In the genomic region with DNA sequence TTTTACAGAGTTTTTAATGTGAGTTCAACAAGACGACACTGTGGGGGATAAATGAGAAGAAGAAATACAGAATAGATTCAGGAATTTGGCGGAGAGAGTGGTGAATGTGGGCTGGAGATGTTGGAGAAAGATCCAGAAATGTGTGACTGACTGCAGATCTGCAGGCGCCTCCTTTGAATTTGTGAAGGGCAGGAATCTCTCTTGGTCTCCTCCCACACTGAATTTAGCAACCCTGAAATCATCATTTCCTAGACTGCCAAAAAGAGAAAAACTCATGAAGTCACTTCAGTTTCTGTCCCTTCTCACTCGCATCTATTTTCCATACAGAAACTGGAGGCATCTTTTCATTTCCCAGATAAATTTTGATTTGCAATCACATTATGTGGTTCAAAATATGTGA, we compare ENCODE assay signal across 25 cellular contexts.
DNase-seq lines count a peak whose midpoint lies in the region; ATAC-seq and TF ChIP-seq lines count a peak whose summit lies in the region.
"Had no signal": no experiment of that assay in that cellular context is flagged by ENCODE, and none has a peak within 500 bp of the region (broad histone marks: within the 10 kb centered on the region; RNA-seq: fewer than 3 reads in every experiment).

No MANE protein-coding gene starts in this region.

- peak; percentile 74 for ATAC-seq in aorta (ENCODE audit: low FRiP score)
- ATAC-seq in left colon = no peak
- ATAC-seq in HG03442 (IDR thresholded peaks at IDR 0.05; ENCODE audit: unreplicated experiment) = no peak
- ATAC-seq: activated CD8-positive, alpha-beta memory T cell treated with anti-CD3 and anti-CD28 coated beads, Interleukin-2, amount 10 ng/mL, durations not matched to agents 7 days and 5 days; GM12878; left lobe of liver had no signal

- H3K9me3 ChIP-seq in adipocyte (ENCODE audit: control insufficient read depth, low read length) = no peaks in the 10 kb centered on the region
- H3K9me3 ChIP-seq in aorta (ENCODE audit: control insufficient read depth, low read length) = no peaks in the 10 kb centered on the region
- H3K9me3 ChIP-seq: BE2C, heart left ventricle, prostate gland, testis had no signal

- intact Hi-C loops in aorta (cut with DNase I) = no loop called here
- intact Hi-C loops in left colon (cut with DNase I, micrococcal nuclease) = no loop called here

- no peaks in the 10 kb centered on the region for H3K9me3 Mint-ChIP-seq in mesothelial cell of epicardium
- H3K9me3 Mint-ChIP-seq: activated naive CD8-positive, alpha-beta T cell treated with anti-CD3 and anti-CD28 coated beads for 36 hours; brain had no signal

- DNase-seq in LHCN-M2 (ENCODE audit: low read depth) (peak; percentile 34), adipocyte (ENCODE audit: low read depth) (no peak), mesothelial cell of epicardium (ENCODE audit: low spot score in 2 of 2, unreplicated experiment in 2 of 2) (no peak), aorta (no peak), left colon (no peak)
- no peak for DNase-seq in activated CD4-positive, alpha-beta T cell treated with anti-CD3 and anti-CD28 coated beads, Interleukin-2, amount 50 U/mL, for 1 hour
- DNase-seq: activated CD4-positive, alpha-beta T cell treated with anti-CD3 and anti-CD28 coated beads for 4 hours; activated CD8-positive, alpha-beta memory T cell treated with anti-CD3 and anti-CD28 coated beads, Interleukin-2, amount 10 ng/mL, durations not matched to agents 7 days and 5 days; activated naive CD8-positive, alpha-beta T cell treated with anti-CD3 and anti-CD28 coated beads for 36 hours; BE2C; DMS79; heart left ventricle; KG1; MV-4-11; NCI-H187; NCI-H748 treated with DMSO at 0.1 percent for 48 hours; PC-9; stimulated activated CD4-positive, alpha-beta T cell treated with anti-CD3 and anti-CD28 coated beads, Interleukin-1b, Interleukin-23, amount 100 ng/mL, for 48 hours; T-helper 1 cell; testis had no signal

- peak overlapping the region; percentile 44 for H3K9ac ChIP-seq in adipocyte (ENCODE audit: low read length)

- H3K4me3 ChIP-seq in adipocyte (ENCODE audit: low read length) = peak overlapping the region; percentile 76
- H3K4me3 ChIP-seq in aorta (ENCODE audit: low read length in 2 of 2) = no peak overlapping the region
- H3K4me3 ChIP-seq: GM12878, PC-9, prostate gland, testis had no signal

- no peaks in the 10 kb centered on the region for H3K27me3 ChIP-seq in adipocyte (replicated peaks; ENCODE audit: control insufficient read depth, insufficient read depth, low read length)
- H3K27me3 ChIP-seq in aorta (ENCODE audit: control insufficient read depth in 1 of 2, insufficient read depth in 2 of 2, low read length in 1 of 2) = no peaks in the 10 kb centered on the region
- H3K27me3 ChIP-seq: BE2C, heart left ventricle, testis had no signal

- H3K36me3 ChIP-seq in adipocyte (ENCODE audit: control insufficient read depth, insufficient read depth, low read length, severe bottlenecking) (no peaks in the 10 kb centered on the region), aorta (ENCODE audit: control insufficient read depth in 1 of 2, insufficient read depth in 2 of 2, low read length in 1 of 2) (no peaks in the 10 kb centered on the region)
- H3K36me3 ChIP-seq: BE2C, heart left ventricle, prostate gland had no signal

- no peaks in the 10 kb centered on the region for H3K36me3 Mint-ChIP-seq in mesothelial cell of epicardium
- H3K36me3 Mint-ChIP-seq: activated CD8-positive, alpha-beta memory T cell treated with anti-CD3 and anti-CD28 coated beads, Interleukin-2, amount 10 ng/mL, durations not matched to agents 7 days and 5 days; activated naive CD8-positive, alpha-beta T cell treated with anti-CD3 and anti-CD28 coated beads for 36 hours; brain had no signal

- no peak for TF ChIP-seq CTCF in mesothelial cell of epicardium (IDR thresholded peaks at IDR 0.05; ENCODE audit: unreplicated experiment)

- WGBS in aorta, 2 donors = 38 to 52% methylated on average over 4 of the region's 4 CpGs

- peak overlapping the region; percentile 82 for H3K27ac Mint-ChIP-seq in mesothelial cell of epicardium
- H3K27ac Mint-ChIP-seq: activated CD8-positive, alpha-beta memory T cell treated with anti-CD3 and anti-CD28 coated beads, Interleukin-2, amount 10 ng/mL, durations not matched to agents 7 days and 5 days; activated naive CD8-positive, alpha-beta T cell treated with anti-CD3 and anti-CD28 coated beads for 36 hours had no signal

- peaks cover 31% of the 10 kb centered on the region for H3K4me1 Mint-ChIP-seq in mesothelial cell of epicardium
- H3K4me1 Mint-ChIP-seq: activated CD8-positive, alpha-beta memory T cell treated with anti-CD3 and anti-CD28 coated beads, Interleukin-2, amount 10 ng/mL, durations not matched to agents 7 days and 5 days; brain had no signal

- no peak overlapping the region for H3K27ac ChIP-seq in aorta (ENCODE audit: low read depth in 1 of 2, low read length in 2 of 2)
- H3K27ac ChIP-seq: heart left ventricle, PC-9, prostate gland, testis had no signal

- H3K4me3 Mint-ChIP-seq in mesothelial cell of epicardium = no peak overlapping the region
- H3K4me3 Mint-ChIP-seq: activated CD8-positive, alpha-beta memory T cell treated with anti-CD3 and anti-CD28 coated beads, Interleukin-2, amount 10 ng/mL, durations not matched to agents 7 days and 5 days; activated naive CD8-positive, alpha-beta T cell treated with anti-CD3 and anti-CD28 coated beads for 36 hours; brain had no signal

- H3K27me3 Mint-ChIP-seq in mesothelial cell of epicardium (ENCODE audit: low read depth) = no peaks in the 10 kb centered on the region
- H3K27me3 Mint-ChIP-seq: activated CD8-positive, alpha-beta memory T cell treated with anti-CD3 and anti-CD28 coated beads, Interleukin-2, amount 10 ng/mL, durations not matched to agents 7 days and 5 days; activated naive CD8-positive, alpha-beta T cell treated with anti-CD3 and anti-CD28 coated beads for 36 hours; brain had no signal

- peaks cover 11% of the 10 kb centered on the region for H3K4me1 ChIP-seq in adipocyte (ENCODE audit: control insufficient read depth, insufficient read depth, low read length)
- peaks cover 0 to 1% of the 10 kb centered on the region in 2 donors for H3K4me1 ChIP-seq in aorta (ENCODE audit: control insufficient read depth in 1 of 2, insufficient read depth in 2 of 2, low read length in 2 of 2)
- H3K4me1 ChIP-seq: BE2C, heart left ventricle, prostate gland, testis had no signal
